28 cellular contexts compared by ENCODE assay signal in the genomic region with DNA sequence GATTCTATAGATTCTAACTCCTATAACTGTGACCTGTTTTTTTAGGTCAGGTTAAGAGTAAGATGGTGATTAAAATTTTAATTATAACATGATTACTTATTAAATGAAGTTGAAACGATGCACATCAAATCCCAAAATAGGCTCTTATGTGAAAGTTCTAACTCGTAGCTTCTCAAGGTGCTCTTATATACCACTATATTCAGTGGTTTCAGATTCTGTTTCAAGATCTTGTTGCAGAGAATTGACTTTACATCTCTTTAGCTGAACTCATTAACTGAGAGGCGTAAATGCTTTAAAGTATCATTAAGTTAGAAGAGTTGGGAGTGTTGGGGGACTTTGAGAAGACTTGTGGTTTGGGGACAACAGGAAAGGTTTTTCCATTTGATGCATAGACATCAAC.
"Had no signal": no experiment of that assay in that cellular context is flagged by ENCODE, and none has a peak within 500 bp of the region (broad histone marks: within the 10 kb centered on the region; RNA-seq: fewer than 3 reads in every experiment).

No MANE protein-coding gene starts in this region.

- H3K9me3 ChIP-seq: stomach, suprapubic skin, testis, thyroid gland, tibial artery, tibial nerve, transverse colon, upper lobe of left lung, upper lobe of right lung, uterus, vagina had no signal

- H3K4me3 Mint-ChIP-seq: stimulated activated effector memory CD8-positive, alpha-beta T cell treated with anti-CD3 and anti-CD28 coated beads, Interleukin-12 subunit alpha, Interleukin-12 subunit beta, amount 100 ng/mL, for 72 hours; stimulated activated memory B cell treated with anti-CD40 and anti-IgM and Interleukin-4, amounts not matched to agents 10 μg/mL and 1 μg/mL and 100 μg/mL, for 72 hours; stimulated activated naive B cell treated with anti-CD40 and anti-IgM and Interleukin-4, amounts not matched to agents 10 μg/mL and 1 μg/mL and 100 μg/mL, for 72 hours; stimulated activated naive CD8-positive, alpha-beta T cell treated with anti-CD3 and anti-CD28 coated beads, Interleukin-15, amount 100 ng/mL, for 72 hours; stimulated activated naive CD8-positive, alpha-beta T cell treated with anti-CD3 and anti-CD28 coated beads, Interleukin-15, Interleukin-2, amounts not matched to agents 100 ng/mL and 50 ng/mL, for 24 hours; type B pancreatic cell had no signal

- H3K36me3 Mint-ChIP-seq: stimulated activated effector memory CD8-positive, alpha-beta T cell treated with anti-CD3 and anti-CD28 coated beads, Interleukin-12 subunit alpha, Interleukin-12 subunit beta, amount 100 ng/mL, for 72 hours; stimulated activated memory B cell treated with anti-CD40 and anti-IgM and Interleukin-4, amounts not matched to agents 10 μg/mL and 1 μg/mL and 100 μg/mL, for 72 hours; stimulated activated naive B cell treated with anti-CD40 and anti-IgM and Interleukin-4, amounts not matched to agents 10 μg/mL and 1 μg/mL and 100 μg/mL, for 72 hours; type B pancreatic cell had no signal

- H3K4me1 Mint-ChIP-seq: stimulated activated effector memory CD8-positive, alpha-beta T cell treated with anti-CD3 and anti-CD28 coated beads, Interleukin-12 subunit alpha, Interleukin-12 subunit beta, amount 100 ng/mL, for 72 hours; stimulated activated memory B cell treated with anti-CD40 and anti-IgM and Interleukin-4, amounts not matched to agents 10 μg/mL and 1 μg/mL and 100 μg/mL, for 72 hours; stimulated activated naive B cell treated with anti-CD40 and anti-IgM and Interleukin-4, amounts not matched to agents 10 μg/mL and 1 μg/mL and 100 μg/mL, for 72 hours; stimulated activated naive CD8-positive, alpha-beta T cell treated with anti-CD3 and anti-CD28 coated beads, Interleukin-15, amount 100 ng/mL, for 72 hours had no signal

- H3K27ac Mint-ChIP-seq: stimulated activated effector memory CD8-positive, alpha-beta T cell treated with anti-CD3 and anti-CD28 coated beads, Interleukin-12 subunit alpha, Interleukin-12 subunit beta, amount 100 ng/mL, for 72 hours; stimulated activated memory B cell treated with anti-CD40 and anti-IgM and Interleukin-4, amounts not matched to agents 10 μg/mL and 1 μg/mL and 100 μg/mL, for 72 hours; stimulated activated naive B cell treated with anti-CD40 and anti-IgM and Interleukin-4, amounts not matched to agents 10 μg/mL and 1 μg/mL and 100 μg/mL, for 72 hours; stimulated activated naive CD8-positive, alpha-beta T cell treated with anti-CD3 and anti-CD28 coated beads, Interleukin-15, amount 100 ng/mL, for 72 hours; stimulated activated naive CD8-positive, alpha-beta T cell treated with anti-CD3 and anti-CD28 coated beads, Interleukin-15, Interleukin-2, amounts not matched to agents 100 ng/mL and 50 ng/mL, for 24 hours; type B pancreatic cell had no signal

- DNase-seq: stimulated activated CD4-positive, alpha-beta T cell treated with anti-CD3 and anti-CD28 coated beads, Interleukin-2, amount 100 ng/mL, for 48 hours; stimulated activated CD4-positive, alpha-beta T cell treated with anti-CD3 and anti-CD28 coated beads, Interleukin-4, amount 100 ng/mL, for 1 hour; stimulated activated CD4-positive, alpha-beta T cell treated with anti-CD3 and anti-CD28 coated beads, Interleukin-4, amount 100 ng/mL, for 24 hours; stimulated activated CD4-positive, alpha-beta T cell treated with anti-CD3 and anti-CD28 coated beads, Interleukin-4, amount 100 ng/mL, for 4 hours; stimulated activated CD8-positive, alpha-beta memory T cell treated with anti-CD3 and anti-CD28 coated beads, Interleukin-4, amount 100 ng/mL, for 48 hours; stimulated activated naive B cell treated with anti-CD40 and anti-IgM and Interleukin-4, amounts not matched to agents 10 μg/mL and 1 μg/mL and 100 μg/mL, for 72 hours; stimulated activated naive CD4-positive, alpha-beta T cell; stimulated activated naive CD4-positive, alpha-beta T cell treated with Interleukin-2 at 50 U/mL for 16 hours; stimulated activated naive CD8-positive, alpha-beta T cell treated with anti-CD3 and anti-CD28 coated beads, Interleukin-15, amount 100 ng/mL, for 72 hours; stimulated activated naive CD8-positive, alpha-beta T cell treated with anti-CD3 and anti-CD28 coated beads, Interleukin-15, Interleukin-2, amounts not matched to agents 100 U/mL and 50 U/mL, for 24 hours; stomach; substantia nigra; testis; thyroid gland; tibial artery; transverse colon; trophoblast cell; upper lobe of left lung; upper lobe of right lung; uterus had no signal

- H3K27ac ChIP-seq: stomach, suprapubic skin, testis, thoracic aorta, thyroid gland, tibial artery, tibial nerve, transverse colon, upper lobe of left lung, upper lobe of right lung, uterus, vagina had no signal

- H3K27me3 ChIP-seq: stomach, suprapubic skin, testis, thyroid gland, tibial artery, tibial nerve, transverse colon, upper lobe of left lung, upper lobe of right lung, uterus, vagina had no signal

- H3K27me3 Mint-ChIP-seq: stimulated activated memory B cell treated with anti-CD40 and anti-IgM and Interleukin-4, amounts not matched to agents 10 μg/mL and 1 μg/mL and 100 μg/mL, for 72 hours; stimulated activated naive B cell treated with anti-CD40 and anti-IgM and Interleukin-4, amounts not matched to agents 10 μg/mL and 1 μg/mL and 100 μg/mL, for 72 hours; stimulated activated naive CD8-positive, alpha-beta T cell treated with anti-CD3 and anti-CD28 coated beads, Interleukin-15, amount 100 ng/mL, for 72 hours; stimulated activated naive CD8-positive, alpha-beta T cell treated with anti-CD3 and anti-CD28 coated beads, Interleukin-15, Interleukin-2, amounts not matched to agents 100 ng/mL and 50 ng/mL, for 24 hours; type B pancreatic cell had no signal

- H3K9me3 Mint-ChIP-seq: stimulated activated memory B cell treated with anti-CD40 and anti-IgM and Interleukin-4, amounts not matched to agents 10 μg/mL and 1 μg/mL and 100 μg/mL, for 72 hours; stimulated activated naive B cell treated with anti-CD40 and anti-IgM and Interleukin-4, amounts not matched to agents 10 μg/mL and 1 μg/mL and 100 μg/mL, for 72 hours; stimulated activated naive CD8-positive, alpha-beta T cell treated with anti-CD3 and anti-CD28 coated beads, Interleukin-15, amount 100 ng/mL, for 72 hours; type B pancreatic cell had no signal

- ATAC-seq: stimulated activated effector memory CD8-positive, alpha-beta T cell treated with anti-CD3 and anti-CD28 coated beads, Interleukin-12 subunit alpha, Interleukin-12 subunit beta, amount 100 ng/mL, for 72 hours; stimulated activated memory B cell treated with anti-CD40 and anti-IgM and Interleukin-4, amounts not matched to agents 10 μg/mL and 1 μg/mL and 100 μg/mL, for 72 hours; stimulated activated naive B cell treated with anti-CD40 and anti-IgM and Interleukin-4, amounts not matched to agents 10 μg/mL and 1 μg/mL and 100 μg/mL, for 72 hours; stimulated activated naive CD8-positive, alpha-beta T cell treated with anti-CD3 and anti-CD28 coated beads, Interleukin-15, amount 100 ng/mL, for 72 hours; stimulated activated naive CD8-positive, alpha-beta T cell treated with anti-CD3 and anti-CD28 coated beads, Interleukin-15, Interleukin-2, amounts not matched to agents 100 U/mL and 50 U/mL, for 24 hours; upper lobe of right lung had no signal

- H3K4me1 ChIP-seq: stomach, suprapubic skin, testis, thyroid gland, tibial artery, tibial nerve, transverse colon, upper lobe of left lung, upper lobe of right lung, uterus, vagina had no signal

- H3K36me3 ChIP-seq: stomach, suprapubic skin, thoracic aorta, thyroid gland, tibial artery, tibial nerve, transverse colon, upper lobe of left lung, upper lobe of right lung, uterus, vagina had no signal

- H3K4me3 ChIP-seq: stomach, suprapubic skin, testis, thoracic aorta, thyroid gland, tibial artery, tibial nerve, transverse colon, upper lobe of left lung, upper lobe of right lung, uterus, vagina had no signal
